ENCODE assay signal across 11 cellular contexts in the genomic region with DNA sequence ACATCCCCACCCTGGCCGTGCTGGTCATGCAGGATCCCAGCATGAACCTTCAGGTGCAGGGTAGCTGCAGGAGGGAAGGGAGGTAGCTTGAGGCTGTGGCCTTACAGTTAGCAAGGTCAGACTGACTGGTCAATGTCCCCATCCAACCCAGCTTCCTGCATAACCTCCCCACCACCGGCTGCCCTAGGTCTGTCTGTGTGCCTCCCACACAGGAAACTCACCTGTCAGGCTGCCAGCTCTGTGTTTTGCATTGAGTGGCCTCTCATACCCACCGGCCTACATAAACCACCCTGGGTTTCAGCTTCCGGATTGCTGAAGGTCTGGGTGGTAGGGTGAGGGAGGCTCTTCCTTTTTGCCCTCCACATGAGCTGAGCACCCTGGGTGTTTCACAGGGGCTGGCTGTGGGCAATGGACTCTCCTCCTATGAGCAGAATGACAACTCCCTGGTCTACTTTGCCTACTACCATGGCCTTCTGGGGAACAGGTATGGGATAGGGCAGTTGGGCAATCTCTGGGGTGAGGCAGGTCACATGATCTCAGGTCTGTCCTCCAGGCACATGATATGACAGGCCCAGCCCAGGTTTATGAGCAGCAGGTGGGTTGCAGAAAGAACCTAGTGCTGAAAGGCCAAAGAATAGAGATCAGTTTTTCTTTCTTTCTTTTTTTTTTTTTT. TPM values are rescaled to one million over a fixed set of nuclear protein-coding genes. Genes with fewer than 3 reads are reported as not detected.
DNase-seq lines count a peak whose midpoint lies in the region; ATAC-seq and TF ChIP-seq lines count a peak whose summit lies in the region.
"Had no signal": no experiment of that assay in that cellular context is flagged by ENCODE, and none has a peak within 500 bp of the region (broad histone marks: within the 10 kb centered on the region; RNA-seq: fewer than 3 reads in every experiment).

No MANE protein-coding gene starts in this region.

- no peak overlapping the region for H3K27ac ChIP-seq in A673 (ENCODE audit: low read depth, low read length, poor library complexity, severe bottlenecking)

- CTCF ChIA-PET in A673 (lab: Charles Lee), result no interaction called here
- CTCF ChIA-PET in activated naive CD4-positive, alpha-beta T cell treated with anti-CD3 and anti-CD28 coated beads, Interleukin-2, amount 10 ng/mL, durations not matched to agents 7 days and 5 days (lab: Charles Lee), result interaction anchor here (1.2 to 1.4 kb wide), 2 partner anchors 69 to 94 kb away, joined by 3 to 6 read pairs; no protein-coding TSS in a partner anchor

- H3K4me3 ChIP-seq in A673 (ENCODE audit: low read depth, low read length, poor library complexity, severe bottlenecking), result no peak overlapping the region
- H3K4me3 ChIP-seq in HFF-Myc (replicated peaks; ENCODE audit: low read depth, low read length), result peak overlapping the region; percentile 80

- POLR2A ChIA-PET in A673 (lab: Charles Lee; ENCODE audit: low non-redundant PET), result no interaction called here

- BruUV-seq in A673 (replicated peaks; lab: Mats Ljungman, UMichigan), result TSS peak; percentile 32

- peaks cover 35% of the 10 kb centered on the region for H3K4me1 Mint-ChIP-seq in activated naive CD4-positive, alpha-beta T cell treated with anti-CD3 and anti-CD28 coated beads, Interleukin-2, amount 10 ng/mL, durations not matched to agents 7 days and 5 days

- peaks cover 14% of the 10 kb centered on the region for H3K27me3 Mint-ChIP-seq in activated naive CD4-positive, alpha-beta T cell treated with anti-CD3 and anti-CD28 coated beads, Interleukin-2, amount 10 ng/mL, durations not matched to agents 7 days and 5 days

- H3K9me3 ChIP-seq in A673 (ENCODE audit: low read depth, low read length, poor library complexity, severe bottlenecking), result no peaks in the 10 kb centered on the region
- H3K9me3 ChIP-seq: tibial nerve had no signal

- peaks cover 10% of the 10 kb centered on the region for H3K36me3 Mint-ChIP-seq in activated naive CD4-positive, alpha-beta T cell treated with anti-CD3 and anti-CD28 coated beads, Interleukin-2, amount 10 ng/mL, durations not matched to agents 7 days and 5 days

- DNase-seq in A673 (ENCODE audit: low spot score) (no peak), HFF-Myc (ENCODE audit: extremely low read depth, low read depth) (no peak), left colon (peak; percentile 60 to 86), H4 (ENCODE audit: low spot score) (no peak), midbrain (lab: John Stamatoyannopoulos, UW) (no peak), NCI-H2196 (lab: John Stamatoyannopoulos, UW; ENCODE audit: unreplicated experiment) (no peak)
- no peak for DNase-seq in activated naive CD4-positive, alpha-beta T cell treated with anti-CD3 and anti-CD28 coated beads, Interleukin-2, amount 10 ng/mL, durations not matched to agents 7 days and 5 days
- DNase-seq: COR-L47, NCI-H524 treated with DMSO at 0.1 percent for 48 hours had no signal

- TF ChIP-seq CTCF in A673 (conservative IDR thresholded peaks at IDR 0.05; ENCODE audit: low read depth, low read length) (no peak), HFF-Myc (IDR thresholded peaks at IDR 0.05; ENCODE audit: low read depth, low read length, missing control alignments) (no peak)

- peaks cover 8% of the 10 kb centered on the region for H3K4me1 ChIP-seq in A673 (ENCODE audit: insufficient read depth, low read length, poor library complexity, severe bottlenecking)

- H3K27me3 ChIP-seq in A673 (replicated peaks; ENCODE audit: insufficient read depth, low read depth, low read length, poor library complexity), result no peaks in the 10 kb centered on the region
- H3K27me3 ChIP-seq: tibial nerve had no signal

- intact Hi-C loops in A673 (cut with micrococcal nuclease; ENCODE audit: unreplicated experiment), result loop anchor here (10.0 kb wide), 1 partner anchor 72 kb away; no protein-coding TSS in a partner anchor
- intact Hi-C loops in left colon (cut with DNase I, micrococcal nuclease), result no loop called here

- peak overlapping the region; percentile 91 for H3K4me3 Mint-ChIP-seq in activated naive CD4-positive, alpha-beta T cell treated with anti-CD3 and anti-CD28 coated beads, Interleukin-2, amount 10 ng/mL, durations not matched to agents 7 days and 5 days

- ATAC-seq in left colon (peak; percentile 61), HG02840 (IDR thresholded peaks at IDR 0.05; ENCODE audit: low FRiP score, unreplicated experiment) (no peak)

- H3K9me3 Mint-ChIP-seq in activated naive CD4-positive, alpha-beta T cell treated with anti-CD3 and anti-CD28 coated beads, Interleukin-2, amount 10 ng/mL, durations not matched to agents 7 days and 5 days, result no peaks in the 10 kb centered on the region

- H3K36me3 ChIP-seq in A673 (ENCODE audit: insufficient read depth, low read length, poor library complexity, severe bottlenecking), result peaks cover 14% of the 10 kb centered on the region

- no peak overlapping the region for H3K27ac Mint-ChIP-seq in activated naive CD4-positive, alpha-beta T cell treated with anti-CD3 and anti-CD28 coated beads, Interleukin-2, amount 10 ng/mL, durations not matched to agents 7 days and 5 days

RNA-seq across cellular contexts. Expression of gene CTSA, which starts 1.8 kb away (rescaled TPM):
- total RNA-seq in A673 (2021) (76.7 and 83.5 TPM in 2 replicates), left colon (100 to 1,000 TPM; 513 to 538 TPM)
- total RNA-seq in H4 (2014; rRNA removed; shearing (Covaris generic)), result 102 and 150 TPM in 2 replicates

RNA-seq across cellular contexts. Expression of gene NEURL2, which starts 2.0 kb away (rescaled TPM):
- total RNA-seq in A673 (2021) (3.2 and 3.3 TPM in 2 replicates), left colon (1 to 10 TPM; 4.7 to 5.5 TPM)
- total RNA-seq in H4 (2014; rRNA removed; shearing (Covaris generic)), result 0.99 and 1.8 TPM in 2 replicates

RNA-seq across cellular contexts. Expression of gene SPATA25, which starts 5.5 kb away (rescaled TPM):
- total RNA-seq in A673 (2021) (1.9 and 2.0 TPM in 2 replicates), left colon (1 to 10 TPM; 2.0 to 3.2 TPM)
- 0.12 and 1.0 TPM in 2 replicates for total RNA-seq in H4 (2014; rRNA removed; shearing (Covaris generic))

RNA-seq across cellular contexts. Expression of gene ZSWIM1, which starts 11.9 kb away (rescaled TPM):
- 13.2 and 14.3 TPM in 2 replicates for total RNA-seq in A673 (2021)
- 10 to 100 TPM; 11.8 to 12.0 TPM for total RNA-seq in left colon
- total RNA-seq in H4 (2014; rRNA removed; shearing (Covaris generic)), result 7.2 and 10.2 TPM in 2 replicates

RNA-seq across cellular contexts. Expression of gene PLTP, which starts 19.0 kb away (rescaled TPM):
- total RNA-seq in A673 (2021) (58.3 and 62.8 TPM in 2 replicates), left colon (10 to 100 TPM; 14.7 to 49.5 TPM)
- 1.1 and 2.2 TPM in 2 replicates for total RNA-seq in H4 (2014; rRNA removed; shearing (Covaris generic))

Comparison
In these comparisons a context has a peak if more than half of its experiments do, and no peak if none do; other contexts are left out.
1. DNase-seq: peak in left colon (2 of 2); none in A673 (single experiment), HFF-Myc (single experiment), activated naive CD4-positive, alpha-beta T cell treated with anti-CD3 and anti-CD28 coated beads, Interleukin-2, amount 10 ng/mL, durations not matched to agents 7 days and 5 days (single experiment), H4 (single experiment), midbrain (single experiment) and NCI-H2196 (single experiment).